In the genomic region with DNA sequence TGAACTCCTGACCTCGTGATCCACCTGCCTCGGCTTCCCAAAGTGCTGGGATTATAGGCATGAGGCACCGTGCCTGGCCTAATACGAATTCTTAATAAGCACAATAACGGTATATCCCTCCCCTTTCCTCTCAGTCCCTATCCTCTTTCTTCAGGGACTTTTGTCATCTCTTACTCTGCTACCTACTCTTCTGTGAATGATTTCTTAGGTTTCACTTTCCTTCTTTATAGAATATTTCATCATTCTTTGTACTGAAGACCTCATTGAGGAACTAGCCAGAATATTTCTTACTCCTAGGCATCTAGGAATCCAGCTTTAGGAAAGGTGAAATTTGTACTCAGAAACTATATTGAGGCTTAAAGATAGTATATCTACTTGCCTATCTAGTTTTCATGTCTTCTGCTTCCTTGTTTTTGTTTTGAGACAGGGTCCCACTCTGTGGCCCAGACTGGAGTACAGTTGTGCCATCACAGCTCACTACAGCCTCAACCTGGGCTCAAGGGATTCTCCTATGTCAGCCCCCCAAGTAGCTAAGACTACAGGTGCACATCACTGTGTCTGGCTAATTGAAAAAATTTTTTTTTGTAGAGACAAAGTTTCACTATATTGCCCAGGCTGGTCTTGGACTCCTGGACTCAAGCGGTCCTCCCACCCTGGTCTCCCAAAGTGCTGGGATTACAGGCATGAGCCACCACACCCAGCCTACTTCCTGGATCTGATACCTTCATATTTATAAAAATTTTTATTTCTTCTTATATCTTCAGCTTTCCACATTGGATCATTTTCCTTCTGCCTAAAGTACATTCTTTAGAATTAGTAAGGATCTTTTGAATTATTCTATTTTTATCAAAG, we compare ENCODE assay signal across 10 cellular contexts.
DNase-seq lines count a peak whose midpoint lies in the region; ATAC-seq, FAIRE-seq and TF ChIP-seq lines count a peak whose summit lies in the region.
"Had no signal": no experiment of that assay in that cellular context is flagged by ENCODE, and none has a peak within 500 bp of the region (broad histone marks: within the 10 kb centered on the region; RNA-seq: fewer than 3 reads in every experiment).

No MANE protein-coding gene starts in this region.

- no peak overlapping the region for H3K4me3 ChIP-seq in mesenchymal stem cell (ENCODE audit: insufficient read depth in 1 of 2, low read depth in 1 of 2, low read length in 2 of 2)
- no peak overlapping the region for H3K4me3 ChIP-seq in kidney (ENCODE audit: low read length in 2 of 2)

- no peak overlapping the region for H3K14ac ChIP-seq in mesenchymal stem cell (ENCODE audit: low read length in 2 of 2)

- H3K36me3 ChIP-seq in mesenchymal stem cell (ENCODE audit: control insufficient read depth in 1 of 2, insufficient read depth in 2 of 2, low read depth in 1 of 2, low read length in 2 of 2) (peaks cover 6 to 52% of the 10 kb centered on the region in 2 experiments), kidney (ENCODE audit: control insufficient read depth in 1 of 2, insufficient read depth in 2 of 2, low read length in 2 of 2) (peaks cover 0 to 24% of the 10 kb centered on the region in 2 donors)

- no peak overlapping the region for H3K4me2 ChIP-seq in mesenchymal stem cell (ENCODE audit: low read length, poor library complexity, severe bottlenecking)

- intact Hi-C loops in kidney (cut with DNase I), result no loop called here

- H3K27ac Mint-ChIP-seq in IgD-negative memory B cell, result peak overlapping the region in 2 of 3 donors; percentile 21 to 71
- H3K27ac Mint-ChIP-seq in effector memory CD8-positive, alpha-beta T cell, result peak overlapping the region in 1 of 2 donors; percentile 27

- no peak overlapping the region for H2BK15ac ChIP-seq in mesenchymal stem cell (ENCODE audit: low read depth, poor library complexity, severe bottlenecking)

- no peaks in the 10 kb centered on the region for H3K9me3 Mint-ChIP-seq in IgD-negative memory B cell
- H3K9me3 Mint-ChIP-seq in effector memory CD8-positive, alpha-beta T cell, result no peaks in the 10 kb centered on the region

- H3K27me3 Mint-ChIP-seq in IgD-negative memory B cell, result no peaks in the 10 kb centered on the region
- H3K27me3 Mint-ChIP-seq in effector memory CD8-positive, alpha-beta T cell, result no peaks in the 10 kb centered on the region

- no peaks in the 10 kb centered on the region for H3K9me3 ChIP-seq in mesenchymal stem cell (ENCODE audit: control insufficient read depth, low read length)
- H3K9me3 ChIP-seq in kidney (ENCODE audit: control insufficient read depth in 1 of 2, low read length in 2 of 2), result no peaks in the 10 kb centered on the region

- no peak overlapping the region for H4K91ac ChIP-seq in mesenchymal stem cell (ENCODE audit: low read length)

- H3K36me3 Mint-ChIP-seq in IgD-negative memory B cell, result peaks cover 2% of the 10 kb centered on the region
- peaks cover 41% of the 10 kb centered on the region for H3K36me3 Mint-ChIP-seq in effector memory CD8-positive, alpha-beta T cell (ENCODE audit: insufficient read depth)

- H3K4me1 Mint-ChIP-seq in IgD-negative memory B cell, result peaks cover 6 to 10% (median 9%) of the 10 kb centered on the region in 3 donors
- peaks cover 8 to 36% of the 10 kb centered on the region in 2 donors for H3K4me1 Mint-ChIP-seq in effector memory CD8-positive, alpha-beta T cell (ENCODE audit: low read depth in 2 of 2)

- no peak for FAIRE-seq in kidney (lab: Jason Lieb, UNC)

- 96% methylated on average over 6 of the region's 6 CpGs for WGBS in mesenchymal stem cell

- no peak overlapping the region for H2BK12ac ChIP-seq in mesenchymal stem cell (ENCODE audit: low read length in 2 of 2)

- TF ChIP-seq CTCF in kidney (IDR thresholded peaks at IDR 0.05; ENCODE audit: borderline replicate concordance, extremely low read depth, insufficient read depth), result no peak

- no peak overlapping the region for H3K9ac ChIP-seq in mesenchymal stem cell (ENCODE audit: low read length)
- H3K9ac ChIP-seq in kidney (ENCODE audit: low read length in 2 of 2), result no peak overlapping the region
- H3K9ac ChIP-seq: parathyroid adenoma had no signal

- no peak overlapping the region for H2BK120ac ChIP-seq in mesenchymal stem cell (ENCODE audit: low read depth, low read length)

- no peak overlapping the region for H3K4ac ChIP-seq in mesenchymal stem cell (ENCODE audit: low read depth in 1 of 2, low read length in 2 of 2)

- no peak overlapping the region for H2AFZ ChIP-seq in mesenchymal stem cell (ENCODE audit: low read depth, low read length)
- H2AFZ ChIP-seq: parathyroid adenoma had no signal

- no peak overlapping the region for H4K8ac ChIP-seq in mesenchymal stem cell (ENCODE audit: low read length)

- H3K23ac ChIP-seq in mesenchymal stem cell (ENCODE audit: low read length in 2 of 2), result no peak overlapping the region

- peak; percentile 86 for ATAC-seq in GM18861 (IDR thresholded peaks at IDR 0.05; ENCODE audit: unreplicated experiment)
- ATAC-seq in GM21619 (IDR thresholded peaks at IDR 0.05; ENCODE audit: unreplicated experiment), result peak; percentile 80
- no peak for ATAC-seq in effector memory CD8-positive, alpha-beta T cell (replicated peaks)

- H3K18ac ChIP-seq in mesenchymal stem cell (ENCODE audit: low read depth in 1 of 2, low read length in 2 of 2), result no peak overlapping the region

- H3K27ac ChIP-seq in mesenchymal stem cell (ENCODE audit: low read length, poor library complexity, severe bottlenecking) (no peak overlapping the region), kidney (ENCODE audit: low read depth in 2 of 2, low read length in 2 of 2) (no peak overlapping the region)
- H3K27ac ChIP-seq: parathyroid adenoma had no signal

- H2AK5ac ChIP-seq in mesenchymal stem cell (ENCODE audit: low read length, severe bottlenecking), result no peak overlapping the region

- no peak overlapping the region for H2BK5ac ChIP-seq in mesenchymal stem cell (ENCODE audit: low read depth, low read length, poor library complexity, severe bottlenecking)

- H3K79me1 ChIP-seq in mesenchymal stem cell (replicated peaks; ENCODE audit: low read length, poor library complexity, severe bottlenecking), result peaks cover 19% of the 10 kb centered on the region

- H3K4me1 ChIP-seq in mesenchymal stem cell (ENCODE audit: control insufficient read depth, insufficient read depth, low read depth, low read length) (no peaks in the 10 kb centered on the region), kidney (ENCODE audit: control insufficient read depth in 1 of 2, insufficient read depth in 1 of 2, low read depth in 1 of 2, low read length in 2 of 2) (peaks cover 0 to 3% of the 10 kb centered on the region in 2 donors)
- H3K4me1 ChIP-seq: parathyroid adenoma had no signal

- peak; percentile 11 for DNase-seq in mesenchymal stem cell
- DNase-seq in NCI-H446 (lab: John Stamatoyannopoulos, UW), result no peak
- no peak for DNase-seq in kidney
- no peak for DNase-seq in ureter (ENCODE audit: low spot score)
- no peak for DNase-seq in effector memory CD8-positive, alpha-beta T cell
- DNase-seq: NCI-H1092 had no signal

- H3K4me3 Mint-ChIP-seq in IgD-negative memory B cell, result no peak overlapping the region
- no peak overlapping the region for H3K4me3 Mint-ChIP-seq in effector memory CD8-positive, alpha-beta T cell

- no peaks in the 10 kb centered on the region for H3K27me3 ChIP-seq in mesenchymal stem cell (ENCODE audit: control insufficient read depth in 1 of 2, insufficient read depth in 1 of 2, low read length in 2 of 2)
